33 cellular contexts compared by ENCODE assay signal in genomic region chr19:28627669-28628068, GRCh38.
"Had no signal": no experiment of that assay in that cellular context is flagged by ENCODE, and none has a peak within 500 bp of the region (broad histone marks: within the 10 kb centered on the region; RNA-seq: fewer than 3 reads in every experiment).

No MANE protein-coding gene starts in this region.

- H3K4me3 ChIP-seq: adrenal gland, ascending aorta, body of pancreas, breast epithelium, cardiac muscle cell had no signal

- H3K36me3 ChIP-seq: adrenal gland, ascending aorta, brain microvascular endothelial cell, breast epithelium, cardiac muscle cell had no signal

- H3K9me3 ChIP-seq: adrenal gland, body of pancreas had no signal

- FAIRE-seq: astrocyte, bronchial epithelial cell, colon had no signal

- ATAC-seq: activated naive CD4-positive, alpha-beta T cell treated with anti-CD3 and anti-CD28 coated beads, Interleukin-2, amount 50 U/mL, for 72 hours; activated naive CD8-positive, alpha-beta T cell treated with anti-CD3 and anti-CD28 coated beads, Interleukin-2, amount 50 U/mL, for 24 hours; activated T-cell treated with anti-CD3 and anti-CD28 coated beads, Interleukin-2, amount 50 U/mL, for 4 hours; activated T-cell treated with anti-CD3 and anti-CD28 coated beads, Interleukin-2, amount 50 U/mL, for 72 hours; activated T-helper 17 cell treated with anti-CD3 and anti-CD28 coated beads, Interleukin-2, amount 50 U/mL, for 72 hours; body of pancreas had no signal

- H3K27me3 ChIP-seq: adrenal gland, ascending aorta, body of pancreas, brain microvascular endothelial cell, breast epithelium, cardiac muscle cell had no signal

- DNase-seq: activated effector memory CD4-positive, alpha-beta T cell treated with anti-CD3 and anti-CD28 coated beads, Interleukin-2, amount 50 U/mL, for 16 hours; activated effector memory CD4-positive, alpha-beta T cell treated with Interleukin-2 at 50 U/mL for 16 hours; activated gamma-delta T cell; activated gamma-delta T cell treated with Interleukin-2 at 50 U/mL for 16 hours; activated naive CD4-positive, alpha-beta T cell; activated naive CD4-positive, alpha-beta T cell treated with anti-CD3 and anti-CD28 coated beads for 36 hours; activated naive CD4-positive, alpha-beta T cell treated with anti-CD3 and anti-CD28 coated beads, Interleukin-2, amount 10 ng/mL, durations not matched to agents 7 days and 5 days; activated naive CD4-positive, alpha-beta T cell treated with anti-CD3 and anti-CD28 coated beads, Interleukin-2, amount 50 U/mL, for 16 hours; activated naive CD4-positive, alpha-beta T cell treated with Interleukin-2 at 50 U/mL for 16 hours; activated naive CD8-positive, alpha-beta T cell treated with anti-CD3 and anti-CD28 coated beads for 36 hours; activated naive CD8-positive, alpha-beta T cell treated with anti-CD3 and anti-CD28 coated beads, Interleukin-2, amount 10 ng/mL, durations not matched to agents 7 days and 5 days; activated naive CD8-positive, alpha-beta T cell treated with anti-CD3 and anti-CD28 coated beads, Interleukin-2, amount 50 U/mL, for 24 hours; activated T-cell treated with anti-CD3 and anti-CD28 coated beads, Interleukin-2, amount 50 U/mL, for 24 hours; activated T-cell treated with anti-CD3 and anti-CD28 coated beads, Interleukin-2, amount 50 U/mL, for 4 hours; activated T-cell treated with anti-CD3 and anti-CD28 coated beads, Interleukin-2, amount 50 U/mL, for 48 hours; activated T-cell treated with anti-CD3 and anti-CD28 coated beads, Interleukin-2, amount 50 U/mL, for 72 hours; adrenal gland; amniotic stem cell; amygdala; anterior cingulate cortex; aorta; body of pancreas; brain microvascular endothelial cell; caudate nucleus; central memory CD4-positive, alpha-beta T cell had no signal

- H3K4me1 ChIP-seq: adrenal gland, ascending aorta, body of pancreas, breast epithelium had no signal

- H3K27ac ChIP-seq: adrenal gland, ascending aorta, body of pancreas, brain microvascular endothelial cell, breast epithelium, cardiac muscle cell had no signal
